ENCODE assay signal across 25 cellular contexts in genomic region chr20:52102559-52102958, GRCh38.
DNase-seq lines count a peak whose midpoint lies in the region; ATAC-seq and TF ChIP-seq lines count a peak whose summit lies in the region.
"Had no signal": no experiment of that assay in that cellular context is flagged by ENCODE, and none has a peak within 500 bp of the region (broad histone marks: within the 10 kb centered on the region; RNA-seq: fewer than 3 reads in every experiment).

No MANE protein-coding gene starts in this region.

- H3K27ac ChIP-seq in GM23338 (ENCODE audit: low read depth) = no peak overlapping the region
- no peak overlapping the region for H3K27ac ChIP-seq in iPS-20b (ENCODE audit: low read length)
- H3K27ac ChIP-seq: body of pancreas, C4-2B, gastroesophageal sphincter, hepatocyte, left ventricle myocardium inferior, thyroid gland, vagina had no signal

- H3F3A ChIP-seq in GM23338 (replicated peaks; ENCODE audit: low read depth) = peaks cover 31% of the 10 kb centered on the region; the same call in 1 of the 2 replicates

- TF ChIP-seq CTCF in GM23338 (conservative IDR thresholded peaks at IDR 0.05; ENCODE audit: low read depth in 2 of 2) (no peak), progenitor cell of endocrine pancreas (IDR thresholded peaks at IDR 0.05; ENCODE audit: unreplicated experiment) (no peak)

- H3K4me1 ChIP-seq in GM23338 (ENCODE audit: insufficient read depth) = peaks cover 27% of the 10 kb centered on the region
- H3K4me1 ChIP-seq in iPS-20b (ENCODE audit: insufficient read depth, low read length) = peaks cover 8% of the 10 kb centered on the region; the same call in 1 of the 2 replicates

- H3K36me3 ChIP-seq in GM23338 (ENCODE audit: insufficient read depth) (no peaks in the 10 kb centered on the region), iPS-20b (ENCODE audit: insufficient read depth, low read depth, low read length) (peaks cover 6% of the 10 kb centered on the region)
- H3K36me3 ChIP-seq: thyroid gland, vagina had no signal

- H4K20me1 ChIP-seq in GM23338 (replicated peaks; ENCODE audit: insufficient read depth) = peaks cover 13% of the 10 kb centered on the region

- H3K27me3 Mint-ChIP-seq in GM23338 (ENCODE audit: insufficient read depth, low read depth, poor library complexity) (peaks cover 46% of the 10 kb centered on the region), T-helper 17 cell (peaks cover 34% of the 10 kb centered on the region), progenitor cell of endocrine pancreas (peaks cover 35% of the 10 kb centered on the region)

- ATAC-seq in GM23338 (no peak), T-helper 17 cell (no peak), GM21367 (IDR thresholded peaks at IDR 0.05; ENCODE audit: unreplicated experiment) (no peak), GM21526 (IDR thresholded peaks at IDR 0.05; ENCODE audit: low FRiP score, unreplicated experiment) (no peak)
- ATAC-seq: body of pancreas, gastroesophageal sphincter had no signal

- H3K4me1 Mint-ChIP-seq in GM23338 (peaks cover 21% of the 10 kb centered on the region), T-helper 17 cell (peaks cover 15% of the 10 kb centered on the region), progenitor cell of endocrine pancreas (ENCODE audit: low read depth) (peaks cover 17% of the 10 kb centered on the region)

- peaks cover 3% of the 10 kb centered on the region; the same call in 1 of the 3 replicates for H3K36me3 Mint-ChIP-seq in GM23338 (ENCODE audit: low read depth)
- no peaks in the 10 kb centered on the region for H3K36me3 Mint-ChIP-seq in T-helper 17 cell (ENCODE audit: low read depth)
- H3K36me3 Mint-ChIP-seq in progenitor cell of endocrine pancreas (ENCODE audit: insufficient read depth) = no peaks in the 10 kb centered on the region

- H3K27ac Mint-ChIP-seq in GM23338 (no peak overlapping the region), T-helper 17 cell (no peak overlapping the region), progenitor cell of endocrine pancreas (no peak overlapping the region)

- H3K4me3 Mint-ChIP-seq in GM23338 (peak overlapping the region; percentile 88), T-helper 17 cell (peak overlapping the region; percentile 31), progenitor cell of endocrine pancreas (ENCODE audit: low read depth) (peak overlapping the region; percentile 35)

- peak overlapping the region; percentile 87 for H3K4me2 ChIP-seq in GM23338

- H3K79me2 ChIP-seq in GM23338 (replicated peaks; ENCODE audit: insufficient read depth) = no peaks in the 10 kb centered on the region
- H3K79me2 ChIP-seq: hepatocyte had no signal

- H3K9ac ChIP-seq in iPS-20b (ENCODE audit: low read depth, low read length) = no peak overlapping the region

- H3K9me2 ChIP-seq in GM23338 (ENCODE audit: insufficient read depth) = no peaks in the 10 kb centered on the region

- H2AFZ ChIP-seq in GM23338 = no peak overlapping the region
- H2AFZ ChIP-seq: hepatocyte had no signal

- H3K9me3 Mint-ChIP-seq in GM23338 (no peaks in the 10 kb centered on the region), progenitor cell of endocrine pancreas (ENCODE audit: low read depth) (no peaks in the 10 kb centered on the region)

- H3K27me3 ChIP-seq in GM23338 (ENCODE audit: insufficient read depth) (peaks cover 68% of the 10 kb centered on the region), iPS-20b (ENCODE audit: insufficient read depth, low read length) (peaks cover 92% of the 10 kb centered on the region)

- no peaks in the 10 kb centered on the region for H3K9me3 ChIP-seq in T-helper 17 cell (ENCODE audit: control insufficient read depth, low read length, poor library complexity, severe bottlenecking)
- H3K9me3 ChIP-seq in iPS-20b (ENCODE audit: insufficient read depth, low read depth, low read length) = no peaks in the 10 kb centered on the region
- H3K9me3 ChIP-seq: body of pancreas, gastroesophageal sphincter, left ventricle myocardium inferior, thyroid gland, vagina had no signal

- DNase-seq in GM23338 (ENCODE audit: low spot score) = no peak
- DNase-seq in T-helper 17 cell = no peak
- DNase-seq in progenitor cell of endocrine pancreas (ENCODE audit: low spot score, unreplicated experiment) = no peak
- DNase-seq in activated CD8-positive, alpha-beta memory T cell treated with anti-CD3 and anti-CD28 coated beads for 24 hours = no peak
- DNase-seq: activated CD4-positive, alpha-beta T cell treated with anti-CD3 and anti-CD28 coated beads, Interleukin-2, amount 50 U/mL, for 48 hours; activated CD4-positive, CD25-positive, alpha-beta regulatory T cell treated with anti-CD3 and anti-CD28 coated beads, Interleukin-2, amount 50 U/mL, for 72 hours; activated naive CD4-positive, alpha-beta T cell; body of pancreas; GOT3; left ventricle myocardium inferior; NCI-H1436; NCI-H2081 treated with DMSO at 0.1 percent for 48 hours; NCI-H2227 treated with DMSO at 0.1 percent for 48 hours; NCI-H69; nucleus accumbens; SHP77 treated with DMSO at 0.1 percent for 48 hours; stimulated activated CD4-positive, alpha-beta T cell treated with anti-CD3 and anti-CD28 coated beads, Interleukin-4, amount 100 ng/mL, for 24 hours; thyroid gland had no signal

- H3K4me3 ChIP-seq in GM23338 = peak overlapping the region; percentile 84
- peak overlapping the region; percentile 84; the same call in 1 of the 2 replicates for H3K4me3 ChIP-seq in iPS-20b (ENCODE audit: low read length)
- H3K4me3 ChIP-seq: body of pancreas, gastroesophageal sphincter, hepatocyte, left ventricle myocardium inferior, thyroid gland had no signal

TF ChIP-seq in GM23338, 12 proteins besides CTCF, POLR2A, EP300 and RAD21:
- TF ChIP-seq JUNB (IDR thresholded peaks at IDR 0.05; ENCODE audit: unreplicated experiment) (no peak), EZH2 (IDR thresholded peaks at IDR 0.05; ENCODE audit: low read depth, unreplicated experiment) (no peak), NANOG (IDR thresholded peaks at IDR 0.05; ENCODE audit: borderline replicate concordance) (no peak), POLR2AphosphoS5 (IDR thresholded peaks at IDR 0.05; ENCODE audit: low read depth) (no peak)

Comparison
In these comparisons a context has a peak if more than half of its experiments do, and no peak if none do; other contexts are left out.
1. H3K4me3 Mint-ChIP-seq: peak in every context shown above with its lines; median percentile 88 in GM23338; 35 in progenitor cell of endocrine pancreas; 31 in T-helper 17 cell.